ENCODE assay signal across 19 cellular contexts in genomic region chr11:76658651-76659650, GRCh38. TPM values are rescaled to one million over a fixed set of nuclear protein-coding genes. Genes with fewer than 3 reads are reported as not detected.
DNase-seq lines count a peak whose midpoint lies in the region; ATAC-seq and TF ChIP-seq lines count a peak whose summit lies in the region.
"Had no signal": no experiment of that assay in that cellular context is flagged by ENCODE, and none has a peak within 500 bp of the region (broad histone marks: within the 10 kb centered on the region; RNA-seq: fewer than 3 reads in every experiment).

No MANE protein-coding gene starts in this region.

- no peak overlapping the region for H3K4me2 ChIP-seq in neural progenitor cell

- H3K27me3 ChIP-seq in heart right ventricle (no peaks in the 10 kb centered on the region), ascending aorta (no peaks in the 10 kb centered on the region), neural progenitor cell (no peaks in the 10 kb centered on the region), upper lobe of right lung (no peaks in the 10 kb centered on the region)
- H3K27me3 ChIP-seq: right lobe of liver had no signal

- ATAC-seq in Right ventricle myocardium superior (ENCODE audit: poor library complexity) (no peak), heart right ventricle (no peak), upper lobe of right lung (no peak)
- ATAC-seq: right lobe of liver had no signal

- H3K27ac Mint-ChIP-seq in neural progenitor cell, result peak overlapping the region; percentile 53
- H3K27ac Mint-ChIP-seq: activated naive CD4-positive, alpha-beta T cell treated with anti-CD3 and anti-CD28 coated beads for 36 hours had no signal

- H4K20me1 ChIP-seq in neural progenitor cell (ENCODE audit: low read depth), result no peaks in the 10 kb centered on the region

- H3K27me3 Mint-ChIP-seq in neural progenitor cell (ENCODE audit: insufficient read depth, low read depth), result peaks cover 10% of the 10 kb centered on the region

- H3K9ac ChIP-seq in neural progenitor cell, result no peak overlapping the region

- peaks cover 0 to 75% (median 6%) of the 10 kb centered on the region in 9 donors for H3K36me3 ChIP-seq in heart right ventricle
- H3K36me3 ChIP-seq in ascending aorta, result peaks cover 26 to 67% of the 10 kb centered on the region in 2 donors
- H3K36me3 ChIP-seq in neural progenitor cell, result no peaks in the 10 kb centered on the region
- H3K36me3 ChIP-seq in upper lobe of right lung, result no peaks in the 10 kb centered on the region
- H3K36me3 ChIP-seq: right lobe of liver had no signal

- H3K9me3 ChIP-seq in heart right ventricle (no peaks in the 10 kb centered on the region), ascending aorta (no peaks in the 10 kb centered on the region), neural progenitor cell (ENCODE audit: low read depth) (no peaks in the 10 kb centered on the region), upper lobe of right lung (no peaks in the 10 kb centered on the region)
- H3K9me3 ChIP-seq: right lobe of liver had no signal

- TF ChIP-seq CTCF in heart right ventricle (IDR thresholded peaks at IDR 0.05) (no peak), ascending aorta (IDR thresholded peaks at IDR 0.05) (no peak), neural progenitor cell (IDR thresholded peaks at IDR 0.05) (no peak), upper lobe of right lung (IDR thresholded peaks at IDR 0.05) (no peak)

- H2AFZ ChIP-seq in neural progenitor cell (replicated peaks), result no peak overlapping the region

- H3F3A ChIP-seq in neural progenitor cell (ENCODE audit: low read depth), result no peaks in the 10 kb centered on the region

- intact Hi-C loops in Right ventricle myocardium superior (cut with DNase I), result no loop called here
- intact Hi-C loops in heart right ventricle (cut with DNase I), result no loop called here
- intact Hi-C loops in ascending aorta (cut with DNase I), result no loop called here
- intact Hi-C loops in upper lobe of right lung (cut with DNase I), result no loop called here

- H3K36me3 Mint-ChIP-seq in neural progenitor cell, result no peaks in the 10 kb centered on the region

- H3K27ac ChIP-seq in heart right ventricle (peak overlapping the region in 2 of 10 donors; percentile 15 to 25), ascending aorta (peak overlapping the region; percentile 52 to 86), neural progenitor cell (no peak overlapping the region), upper lobe of right lung (no peak overlapping the region)
- H3K27ac ChIP-seq: right lobe of liver had no signal

- H3K4me1 ChIP-seq in heart right ventricle (peaks cover 6 to 84% (median 52%) of the 10 kb centered on the region in 9 donors), ascending aorta (peaks cover 20 to 39% of the 10 kb centered on the region in 2 donors), neural progenitor cell (no peaks in the 10 kb centered on the region), upper lobe of right lung (peaks cover 4% of the 10 kb centered on the region)
- H3K4me1 ChIP-seq: right lobe of liver had no signal

- H3K4me3 ChIP-seq in heart right ventricle, result no peak overlapping the region
- H3K4me3 ChIP-seq in ascending aorta, result no peak overlapping the region
- no peak overlapping the region for H3K4me3 ChIP-seq in neural progenitor cell
- H3K4me3 ChIP-seq in upper lobe of right lung, result no peak overlapping the region
- H3K4me3 ChIP-seq: right lobe of liver had no signal

- no peaks in the 10 kb centered on the region for H3K9me3 Mint-ChIP-seq in neural progenitor cell
- H3K9me3 Mint-ChIP-seq: activated naive CD4-positive, alpha-beta T cell treated with anti-CD3 and anti-CD28 coated beads for 36 hours had no signal

- H3K79me2 ChIP-seq in neural progenitor cell (ENCODE audit: low read depth), result no peaks in the 10 kb centered on the region

- H3K4me3 Mint-ChIP-seq in neural progenitor cell, result no peak overlapping the region
- H3K4me3 Mint-ChIP-seq: activated naive CD4-positive, alpha-beta T cell treated with anti-CD3 and anti-CD28 coated beads for 36 hours had no signal

- in situ Hi-C loops in G401 (cut with HindIII; ENCODE audit: low sequenced_read_pairs), result no loop called here

- DNase-seq in Right ventricle myocardium superior, result peak; percentile 29
- DNase-seq in heart right ventricle, result no peak
- DNase-seq in ascending aorta (ENCODE audit: low spot score in 2 of 2), result peak; percentile 8 to 60
- no peak for DNase-seq in neural progenitor cell (ENCODE audit: low spot score)
- peak; percentile 57 for DNase-seq in upper lobe of right lung
- no peak for DNase-seq in foreskin melanocyte
- no peak for DNase-seq in NCI-H2029 treated with DMSO at 0.1 percent for 48 hours (lab: John Stamatoyannopoulos, UW)
- no peak for DNase-seq in G401 (ENCODE audit: low spot score)
- DNase-seq: activated CD4-positive, alpha-beta T cell treated with anti-CD3 and anti-CD28 coated beads, Interleukin-2, amount 50 U/mL, for 4 hours; activated naive CD4-positive, alpha-beta T cell treated with anti-CD3 and anti-CD28 coated beads for 36 hours; anterior cingulate cortex; effector memory CD4-positive, alpha-beta T cell; Kasumi-1; NCI-H1105 treated with DMSO at 0.1 percent for 48 hours; NCI-H526; stimulated activated CD4-positive, alpha-beta T cell treated with anti-CD3 and anti-CD28 coated beads, Interleukin-1b, Interleukin-23, amount 100 ng/mL, for 48 hours; stimulated activated naive CD4-positive, alpha-beta T cell treated with Interleukin-2 at 50 U/mL for 16 hours had no signal

- peaks cover 24% of the 10 kb centered on the region for H3K4me1 Mint-ChIP-seq in neural progenitor cell

- 85 to 92% methylated on average over 25 of the region's 25 CpGs for WGBS in heart right ventricle, 2 donors

RNA-seq across cellular contexts. Expression of gene LRRC32, which starts 11.6 kb away (rescaled TPM):
- total RNA-seq in Right ventricle myocardium superior (30.3 TPM), heart right ventricle (10 to 100 TPM; 16.7 to 61.3 (median 31.5) TPM), ascending aorta (280 TPM), neural progenitor cell (ENCODE audit: low replicate concordance) (0.21 and 1.1 TPM in 2 replicates), upper lobe of right lung (111 TPM)
- polyA plus RNA-seq in heart right ventricle, result 100 to 1,000 TPM in 1 of 2 donors, 10 to 100 TPM in 1; 62.4 to 215 TPM
- 0.49 TPM in 1 of 2 replicates, not detected in the other for total RNA-seq in G401 (2014; rRNA removed; shearing (Covaris generic))
- total RNA-seq: A673 had no signal

Comparison
In these comparisons a context has a peak if more than half of its experiments do, and no peak if none do; other contexts are left out.
1. DNase-seq: peak in Right ventricle myocardium superior (single experiment), ascending aorta (2 of 2) and upper lobe of right lung (single experiment); none in heart right ventricle (0 of 2), neural progenitor cell (single experiment), foreskin melanocyte (single experiment), NCI-H2029 treated with DMSO at 0.1 percent for 48 hours (single experiment) and G401 (single experiment).
2. H3K27ac ChIP-seq: peak in ascending aorta (2 of 2); none in neural progenitor cell (single experiment) and upper lobe of right lung (single experiment).